ENCODE assay signal across 9 cellular contexts in genomic region chr13:110799246-110800236, GRCh38.
DNase-seq lines count a peak whose midpoint lies in the region; ATAC-seq and TF ChIP-seq lines count a peak whose summit lies in the region.
"Had no signal": no experiment of that assay in that cellular context is flagged by ENCODE, and none has a peak within 500 bp of the region (broad histone marks: within the 10 kb centered on the region; RNA-seq: fewer than 3 reads in every experiment).

No MANE protein-coding gene starts in this region.

- H3K4me1 ChIP-seq in breast epithelium (no peaks in the 10 kb centered on the region), esophagus muscularis mucosa (peaks cover 0 to 21% (median 15%) of the 10 kb centered on the region in 4 donors), aorta (ENCODE audit: control insufficient read depth in 1 of 2, insufficient read depth in 2 of 2, low read length in 2 of 2) (no peaks in the 10 kb centered on the region)

- H3K9me3 ChIP-seq in breast epithelium (no peaks in the 10 kb centered on the region), esophagus muscularis mucosa (no peaks in the 10 kb centered on the region), aorta (ENCODE audit: control insufficient read depth, low read length) (no peaks in the 10 kb centered on the region)

- H3K27me3 ChIP-seq in breast epithelium (peaks cover 0 to 5% of the 10 kb centered on the region in 2 donors), esophagus muscularis mucosa (peaks cover 0 to 48% (median 0%) of the 10 kb centered on the region in 4 donors), aorta (ENCODE audit: control insufficient read depth in 1 of 2, insufficient read depth in 2 of 2, low read length in 1 of 2) (no peaks in the 10 kb centered on the region)

- CTCF ChIA-PET in MCF 10A (lab: Yijun Ruan, JAX), result interaction anchor here (0.6 kb wide), 1 partner anchor 18 kb away, joined by 3 read pairs; no protein-coding TSS in a partner anchor

- no peak overlapping the region for H3K4me3 Mint-ChIP-seq in MCF 10A (ENCODE audit: unreplicated experiment)
- peak overlapping the region; percentile 63 for H3K4me3 Mint-ChIP-seq in natural killer cell
- H3K4me3 Mint-ChIP-seq in stimulated activated effector memory CD8-positive, alpha-beta T cell treated with anti-CD3 and anti-CD28 coated beads, Interleukin-12 subunit alpha, Interleukin-12 subunit beta, amount 100 ng/mL, for 72 hours, result no peak overlapping the region
- H3K4me3 Mint-ChIP-seq: CD4-positive, alpha-beta T cell had no signal

- H3K9me3 Mint-ChIP-seq in MCF 10A (ENCODE audit: unreplicated experiment), result no peaks in the 10 kb centered on the region
- no peaks in the 10 kb centered on the region for H3K9me3 Mint-ChIP-seq in natural killer cell
- no peaks in the 10 kb centered on the region for H3K9me3 Mint-ChIP-seq in stimulated activated effector memory CD8-positive, alpha-beta T cell treated with anti-CD3 and anti-CD28 coated beads, Interleukin-12 subunit alpha, Interleukin-12 subunit beta, amount 100 ng/mL, for 72 hours
- H3K9me3 Mint-ChIP-seq: CD4-positive, alpha-beta T cell had no signal

- H3K36me3 Mint-ChIP-seq in MCF 10A (ENCODE audit: insufficient read depth, unreplicated experiment) (no peaks in the 10 kb centered on the region), natural killer cell (no peaks in the 10 kb centered on the region)
- no peaks in the 10 kb centered on the region for H3K36me3 Mint-ChIP-seq in stimulated activated effector memory CD8-positive, alpha-beta T cell treated with anti-CD3 and anti-CD28 coated beads, Interleukin-12 subunit alpha, Interleukin-12 subunit beta, amount 100 ng/mL, for 72 hours

- WGBS in esophagus muscularis mucosa, result 28% methylated on average over 29 of the region's 30 CpGs
- WGBS in aorta, 2 donors, result 20 to 22% methylated on average over 30 of the region's 30 CpGs

- no peak for TF ChIP-seq EP300 in esophagus muscularis mucosa (IDR thresholded peaks at IDR 0.05)

- no peaks in the 10 kb centered on the region for H3K36me3 ChIP-seq in breast epithelium
- H3K36me3 ChIP-seq in esophagus muscularis mucosa, result no peaks in the 10 kb centered on the region
- H3K36me3 ChIP-seq in aorta (ENCODE audit: control insufficient read depth in 1 of 2, insufficient read depth in 2 of 2, low read length in 1 of 2), result no peaks in the 10 kb centered on the region

- peaks cover 50% of the 10 kb centered on the region for H3K27me3 Mint-ChIP-seq in MCF 10A (ENCODE audit: insufficient read depth, unreplicated experiment)
- peaks cover 38 to 72% of the 10 kb centered on the region in 2 donors for H3K27me3 Mint-ChIP-seq in natural killer cell (ENCODE audit: low read depth in 2 of 2)

- H3K27ac ChIP-seq in breast epithelium, result peak overlapping the region; percentile 48 to 92
- H3K27ac ChIP-seq in esophagus muscularis mucosa (replicated peaks in 1 of 4), result peak overlapping the region; percentile 29 to 58 (median 56)
- peak overlapping the region in 1 of 2 donors; percentile 26 for H3K27ac ChIP-seq in aorta (ENCODE audit: low read depth in 1 of 2, low read length in 2 of 2)

- POLR2A ChIA-PET in MCF 10A (lab: Yijun Ruan, JAX), result no interaction called here

- TF ChIP-seq POLR2A in breast epithelium (IDR thresholded peaks at IDR 0.05), result no peak
- TF ChIP-seq POLR2A in esophagus muscularis mucosa (IDR thresholded peaks at IDR 0.05; ENCODE audit: low read depth), result no peak
- TF ChIP-seq POLR2A in GM18505 (IDR thresholded peaks at IDR 0.05; ENCODE audit: borderline replicate concordance, extremely low read depth, insufficient read depth, insufficient read length), result no peak

- H3K4me3 ChIP-seq in breast epithelium, result peak overlapping the region; percentile 26 to 48 (median 29)
- peak overlapping the region; percentile 9 to 41 (median 30) for H3K4me3 ChIP-seq in esophagus muscularis mucosa
- peak overlapping the region; percentile 14 to 15 for H3K4me3 ChIP-seq in aorta (ENCODE audit: low read length in 2 of 2)

- no peaks in the 10 kb centered on the region for H3K4me1 Mint-ChIP-seq in MCF 10A (ENCODE audit: insufficient read depth, unreplicated experiment)
- peaks cover 6 to 10% of the 10 kb centered on the region in 2 donors for H3K4me1 Mint-ChIP-seq in natural killer cell
- peaks cover 15% of the 10 kb centered on the region for H3K4me1 Mint-ChIP-seq in stimulated activated effector memory CD8-positive, alpha-beta T cell treated with anti-CD3 and anti-CD28 coated beads, Interleukin-12 subunit alpha, Interleukin-12 subunit beta, amount 100 ng/mL, for 72 hours

- no peak for TF ChIP-seq CTCF in breast epithelium (IDR thresholded peaks at IDR 0.05)
- TF ChIP-seq CTCF in MCF 10A (IDR thresholded peaks at IDR 0.05; ENCODE audit: unreplicated experiment), result no peak
- TF ChIP-seq CTCF in esophagus muscularis mucosa (IDR thresholded peaks at IDR 0.05), result no peak
- TF ChIP-seq CTCF in natural killer cell (IDR thresholded peaks at IDR 0.05), result no peak

- H3K27ac Mint-ChIP-seq in MCF 10A (ENCODE audit: low read depth, unreplicated experiment), result no peak overlapping the region
- H3K27ac Mint-ChIP-seq in natural killer cell, result no peak overlapping the region
- no peak overlapping the region for H3K27ac Mint-ChIP-seq in stimulated activated effector memory CD8-positive, alpha-beta T cell treated with anti-CD3 and anti-CD28 coated beads, Interleukin-12 subunit alpha, Interleukin-12 subunit beta, amount 100 ng/mL, for 72 hours
- H3K27ac Mint-ChIP-seq: CD4-positive, alpha-beta T cell had no signal

- BruUV-seq in MCF 10A (replicated peaks; lab: Mats Ljungman, UMichigan), result no TSS peak

- intact Hi-C loops in breast epithelium (cut with DNase I; ENCODE audit: low total_unique reads) (no loop called here), MCF 10A (cut with micrococcal nuclease) (no loop called here), esophagus muscularis mucosa (cut with DNase I) (no loop called here), natural killer cell (cut with micrococcal nuclease) (loop anchor here (5.0 kb wide), 1 partner anchor 72 kb away; no protein-coding TSS in a partner anchor), aorta (cut with DNase I) (no loop called here)

- ATAC-seq in natural killer cell (no peak), aorta (ENCODE audit: low FRiP score) (peak; percentile 75), GM18505 (IDR thresholded peaks at IDR 0.05; ENCODE audit: unreplicated experiment) (no peak), HG02981 (IDR thresholded peaks at IDR 0.05; ENCODE audit: unreplicated experiment) (no peak)
- ATAC-seq in stimulated activated effector memory CD8-positive, alpha-beta T cell treated with anti-CD3 and anti-CD28 coated beads, Interleukin-12 subunit alpha, Interleukin-12 subunit beta, amount 100 ng/mL, for 72 hours, result no peak

- DNase-seq in breast epithelium (ENCODE audit: low spot score in 2 of 2), result no peak
- DNase-seq in MCF 10A (ENCODE audit: unreplicated experiment), result no peak
- DNase-seq in esophagus muscularis mucosa (ENCODE audit: extremely low spot score), result no peak
- DNase-seq in natural killer cell, result no peak
- DNase-seq in aorta, result peak; percentile 73 to 85
- no peak for DNase-seq in stimulated activated effector memory CD8-positive, alpha-beta T cell treated with anti-CD3 and anti-CD28 coated beads, Interleukin-12 subunit alpha, Interleukin-12 subunit beta, amount 100 ng/mL, for 72 hours (ENCODE audit: low spot score in 2 of 2)
- DNase-seq: CD4-positive, alpha-beta T cell had no signal

Comparison
In these comparisons a context has a peak if more than half of its experiments do, and no peak if none do; other contexts are left out.
1. DNase-seq: peak in aorta (2 of 2); none in breast epithelium (0 of 2), MCF 10A (single experiment), esophagus muscularis mucosa (single experiment), natural killer cell (single experiment) and stimulated activated effector memory CD8-positive, alpha-beta T cell treated with anti-CD3 and anti-CD28 coated beads, Interleukin-12 subunit alpha, Interleukin-12 subunit beta, amount 100 ng/mL, for 72 hours (0 of 2).
2. Peak in every context shown above with its lines, with median percentiles within 50 percentile points of each other: H3K4me3 ChIP-seq.